Comparison of ENCODE assay signal across 8 cellular contexts in genomic region chr11:126268708-126269579, GRCh38.
A peak's percentile ranks its signal among the peaks of the same experiment; 100 is the strongest.
DNase-seq lines count a peak whose midpoint lies in the region; ATAC-seq lines count a peak whose summit lies in the region.

TSS of gene FOXRED1 (plus strand) at chr11:126269154. CDS start at chr11:126269207, 53 bp downstream.
TSS of gene SRPRA (minus strand) at chr11:126268895. CDS start at chr11:126268804, 91 bp downstream.

- H3K27me3 ChIP-seq in BLaER1 treated with 17β-estradiol and CSF1 and Interleukin-3, amounts not matched to agents 10 nM and 100 nM = no peaks in the 10 kb centered on the region

- H4K20me1 ChIP-seq in BLaER1 treated with 17β-estradiol and CSF1 and Interleukin-3, amounts not matched to agents 10 nM and 100 nM = peaks cover 0 to 40% (median 13%) of the 10 kb centered on the region in 11 experiments; a peak in 14 of 22 replicates

- H3K9me3 ChIP-seq in BLaER1 treated with 17β-estradiol and CSF1 and Interleukin-3, amounts not matched to agents 10 nM and 100 nM (replicated peaks in 1 of 11) = no peaks in the 10 kb centered on the region

- peak; percentile 98 for ATAC-seq in GM19351 (IDR thresholded peaks at IDR 0.05; ENCODE audit: unreplicated experiment)
- peak; percentile 99 for ATAC-seq in HG03521 (IDR thresholded peaks at IDR 0.05; ENCODE audit: unreplicated experiment)

- peak; percentile 98 for DNase-seq in NCI-H748 (lab: John Stamatoyannopoulos, UW; ENCODE audit: unreplicated experiment)
- peak; percentile 100 for DNase-seq in activated CD4-positive, alpha-beta T cell treated with anti-CD3 and anti-CD28 coated beads, Interleukin-2, amount 50 U/mL, for 1 hour
- peak; percentile 92 for DNase-seq in cortex of kidney (lab: John Stamatoyannopoulos, UW)
- peak; percentile 100 for DNase-seq in left kidney (ENCODE audit: low read depth, low spot score)
- DNase-seq in stimulated activated CD4-positive, alpha-beta T cell treated with anti-CD3 and anti-CD28 coated beads, Interleukin-2, amount 100 ng/mL, for 24 hours = peak; percentile 99 to 100

- peak within 1 kb of the TSS; percentile 89 to 99 (median 97) for H3K4me2 ChIP-seq in BLaER1 treated with 17β-estradiol and CSF1 and Interleukin-3, amounts not matched to agents 10 nM and 100 nM

- peak within 1 kb of the TSS; percentile 83 to 95 (median 91) for H3K9ac ChIP-seq in BLaER1 treated with 17β-estradiol and CSF1 and Interleukin-3, amounts not matched to agents 10 nM and 100 nM

- H3K4me1 ChIP-seq in BLaER1 treated with 17β-estradiol and CSF1 and Interleukin-3, amounts not matched to agents 10 nM and 100 nM = peaks cover 23 to 35% (median 27%) of the 10 kb centered on the region in 10 experiments

- H3K27ac ChIP-seq in BLaER1 treated with 17β-estradiol and CSF1 and Interleukin-3, amounts not matched to agents 10 nM and 100 nM = peak within 1 kb of the TSS; percentile 79 to 94 (median 91)

- peaks cover 55 to 71% (median 64%) of the 10 kb centered on the region in 11 experiments for H3K36me3 ChIP-seq in BLaER1 treated with 17β-estradiol and CSF1 and Interleukin-3, amounts not matched to agents 10 nM and 100 nM

- H3K4me3 ChIP-seq in BLaER1 treated with 17β-estradiol and CSF1 and Interleukin-3, amounts not matched to agents 10 nM and 100 nM = peak within 1 kb of the TSS; percentile 72 to 96 (median 87)

Comparison
In these comparisons a context has a peak if more than half of its experiments do, and no peak if none do; other contexts are left out.
1. Peak in every context shown above with its lines: DNase-seq, ATAC-seq, H3K4me3 ChIP-seq and H3K27ac ChIP-seq.